In the genomic region with DNA sequence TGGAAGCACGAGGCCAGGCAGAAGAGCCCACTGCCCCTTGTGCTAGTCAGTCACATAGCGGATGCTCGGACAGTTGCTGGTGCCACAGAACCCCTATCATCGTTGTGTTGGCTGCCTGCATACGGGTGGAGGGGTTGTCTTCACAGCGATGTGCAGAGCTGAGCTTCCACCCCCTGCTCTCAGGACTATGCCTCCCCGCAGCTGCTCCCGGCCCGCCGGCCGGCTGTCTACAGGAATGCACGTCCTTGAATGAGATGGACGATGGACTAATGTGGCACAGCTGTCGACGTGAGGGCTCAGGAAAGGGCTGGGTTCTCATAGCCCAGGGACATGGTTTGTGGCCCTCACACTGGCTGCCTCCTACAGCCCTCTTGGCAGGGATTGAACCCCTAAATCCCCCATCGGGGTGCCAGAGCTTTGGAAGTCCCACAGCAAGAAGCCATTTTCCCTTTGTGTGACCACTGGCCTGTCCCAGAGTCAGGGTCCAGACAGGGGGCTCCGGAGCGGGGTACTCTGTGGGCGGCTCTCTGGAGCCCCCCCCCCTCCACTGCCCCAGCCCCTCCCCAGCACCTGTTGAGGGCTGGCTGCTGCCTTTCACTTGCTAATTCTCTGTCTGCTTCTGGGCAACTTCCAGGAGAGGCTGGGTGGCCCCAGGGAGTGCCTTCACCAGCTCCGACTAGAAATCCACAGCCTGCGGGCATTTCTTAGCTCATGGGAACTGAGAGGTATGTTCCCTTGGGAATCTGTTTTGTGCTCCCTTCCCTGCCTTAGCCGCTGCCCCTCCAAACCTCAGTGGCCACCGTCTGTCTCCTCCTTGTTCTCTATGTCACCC, we compare ENCODE assay signal across 11 cellular contexts. TPM values are rescaled to one million over a fixed set of nuclear protein-coding genes. Genes with fewer than 3 reads are reported as not detected.
DNase-seq lines count a peak whose midpoint lies in the region; ATAC-seq, FAIRE-seq and TF ChIP-seq lines count a peak whose summit lies in the region.
"Had no signal": no experiment of that assay in that cellular context is flagged by ENCODE, and none has a peak within 500 bp of the region (broad histone marks: within the 10 kb centered on the region; RNA-seq: fewer than 3 reads in every experiment).

No MANE protein-coding gene starts in this region.

- ATAC-seq in Right ventricle myocardium superior (ENCODE audit: poor library complexity) (no peak), GM21367 (IDR thresholded peaks at IDR 0.05; ENCODE audit: unreplicated experiment) (no peak), HG03469 (IDR thresholded peaks at IDR 0.05; ENCODE audit: unreplicated experiment) (no peak)
- no peak for ATAC-seq in activated naive CD8-positive, alpha-beta T cell treated with anti-CD3 and anti-CD28 coated beads, Interleukin-2, amount 50 U/mL, for 24 hours
- no peak for ATAC-seq in naive thymus-derived CD4-positive, alpha-beta T cell

- POLR2A ChIA-PET in naive thymus-derived CD4-positive, alpha-beta T cell (lab: Charles Lee) = no interaction called here

- no peak for TF ChIP-seq CTCF in left ventricle myocardium inferior (IDR thresholded peaks at IDR 0.05; ENCODE audit: borderline replicate concordance)

- DNase-seq in left ventricle myocardium inferior = no peak
- no peak for DNase-seq in Right ventricle myocardium superior
- DNase-seq in activated naive CD8-positive, alpha-beta T cell treated with anti-CD3 and anti-CD28 coated beads, Interleukin-2, amount 50 U/mL, for 24 hours = no peak
- no peak for DNase-seq in naive thymus-derived CD4-positive, alpha-beta T cell
- no peak for DNase-seq in GM12891 (ENCODE audit: insufficient read length, low spot score)
- no peak for DNase-seq in DMS79 treated with DMSO at 0.1 percent for 48 hours (lab: John Stamatoyannopoulos, UW)
- DNase-seq: activated T-cell treated with anti-CD3 and anti-CD28 coated beads for 4 hours, NCI-H1105 treated with DMSO at 0.1 percent for 48 hours, small intestine had no signal

- no peak for TF ChIP-seq POLR2A in GM12891 (IDR thresholded peaks at IDR 0.05; ENCODE audit: low read depth, low read length)

- peaks cover 85% of the 10 kb centered on the region for H3K4me1 Mint-ChIP-seq in activated naive CD8-positive, alpha-beta T cell treated with anti-CD3 and anti-CD28 coated beads, Interleukin-2, amount 50 U/mL, for 24 hours
- H3K4me1 Mint-ChIP-seq in naive thymus-derived CD4-positive, alpha-beta T cell = peaks cover 54 to 95% (median 86%) of the 10 kb centered on the region in 7 donors

- FAIRE-seq in GM12891 (lab: Jason Lieb, UNC) = no peak
- FAIRE-seq: small intestine had no signal

- H3K27ac ChIP-seq in left ventricle myocardium inferior (replicated peaks) = peak overlapping the region; percentile 30
- H3K27ac ChIP-seq in naive thymus-derived CD4-positive, alpha-beta T cell (ENCODE audit: low read depth, low read length) = peak overlapping the region; percentile 35

- H3K4me3 Mint-ChIP-seq in activated naive CD8-positive, alpha-beta T cell treated with anti-CD3 and anti-CD28 coated beads, Interleukin-2, amount 50 U/mL, for 24 hours = no peak overlapping the region
- H3K4me3 Mint-ChIP-seq in naive thymus-derived CD4-positive, alpha-beta T cell = peak overlapping the region in 5 of 10 donors; percentile 18 to 57 (median 32)

- CTCF ChIA-PET in naive thymus-derived CD4-positive, alpha-beta T cell (lab: Charles Lee) = interaction anchor here (1.0 to 1.2 kb wide), 2 partner anchors 16 to 28 kb away, joined by 4 to 5 read pairs; no protein-coding TSS in a partner anchor

- no peaks in the 10 kb centered on the region for H3K27me3 ChIP-seq in left ventricle myocardium inferior (ENCODE audit: low read depth)
- no peaks in the 10 kb centered on the region for H3K27me3 ChIP-seq in naive thymus-derived CD4-positive, alpha-beta T cell (ENCODE audit: control insufficient read depth in 2 of 2, insufficient read depth in 2 of 2, low read length in 2 of 2)

- no peaks in the 10 kb centered on the region for H3K27me3 Mint-ChIP-seq in activated naive CD8-positive, alpha-beta T cell treated with anti-CD3 and anti-CD28 coated beads, Interleukin-2, amount 50 U/mL, for 24 hours
- no peaks in the 10 kb centered on the region for H3K27me3 Mint-ChIP-seq in naive thymus-derived CD4-positive, alpha-beta T cell

- peaks cover 32% of the 10 kb centered on the region for H3K36me3 Mint-ChIP-seq in activated naive CD8-positive, alpha-beta T cell treated with anti-CD3 and anti-CD28 coated beads, Interleukin-2, amount 50 U/mL, for 24 hours (ENCODE audit: low read depth)
- H3K36me3 Mint-ChIP-seq in naive thymus-derived CD4-positive, alpha-beta T cell = peaks cover 0 to 34% (median 15%) of the 10 kb centered on the region in 5 donors

- peaks cover 8% of the 10 kb centered on the region for H3K36me3 ChIP-seq in left ventricle myocardium inferior
- H3K36me3 ChIP-seq in naive thymus-derived CD4-positive, alpha-beta T cell (ENCODE audit: control insufficient read depth in 2 of 3, insufficient read depth in 3 of 3, low read length in 3 of 3) = peaks cover 0 to 32% (median 0%) of the 10 kb centered on the region in 3 experiments

- intact Hi-C loops in left ventricle myocardium inferior (cut with micrococcal nuclease) (no loop called here), Right ventricle myocardium superior (cut with DNase I) (no loop called here)
- intact Hi-C loops in naive thymus-derived CD4-positive, alpha-beta T cell (cut with micrococcal nuclease) = loop anchor here (2.0 to 5.0 kb wide), 2 partner anchors 14 to 38 kb away; no protein-coding TSS in a partner anchor

- peaks cover 56% of the 10 kb centered on the region for H3K4me1 ChIP-seq in left ventricle myocardium inferior
- H3K4me1 ChIP-seq in naive thymus-derived CD4-positive, alpha-beta T cell (ENCODE audit: control insufficient read depth in 2 of 2, insufficient read depth in 2 of 2, low read length in 2 of 2) = peaks cover 23 to 34% of the 10 kb centered on the region in 2 donors

- H3K4me3 ChIP-seq in left ventricle myocardium inferior = no peak overlapping the region
- no peak overlapping the region for H3K4me3 ChIP-seq in naive thymus-derived CD4-positive, alpha-beta T cell (ENCODE audit: low read length)

- H3K9me3 Mint-ChIP-seq in activated naive CD8-positive, alpha-beta T cell treated with anti-CD3 and anti-CD28 coated beads, Interleukin-2, amount 50 U/mL, for 24 hours = no peaks in the 10 kb centered on the region
- H3K9me3 Mint-ChIP-seq in naive thymus-derived CD4-positive, alpha-beta T cell = peaks cover 0 to 3% (median 0%) of the 10 kb centered on the region in 11 donors

- H3K27ac Mint-ChIP-seq in activated naive CD8-positive, alpha-beta T cell treated with anti-CD3 and anti-CD28 coated beads, Interleukin-2, amount 50 U/mL, for 24 hours = peak overlapping the region; percentile 78
- H3K27ac Mint-ChIP-seq in naive thymus-derived CD4-positive, alpha-beta T cell = peak overlapping the region; percentile 77 to 89 (median 81)

- H3K9me3 ChIP-seq in left ventricle myocardium inferior (replicated peaks) = no peaks in the 10 kb centered on the region
- H3K9me3 ChIP-seq in naive thymus-derived CD4-positive, alpha-beta T cell (ENCODE audit: control insufficient read depth in 2 of 3, low read length in 3 of 3) = no peaks in the 10 kb centered on the region

TF ChIP-seq in GM12891, 5 proteins besides CTCF, POLR2A, EP300 and RAD21:
- TF ChIP-seq SPI1 (IDR thresholded peaks at IDR 0.05; ENCODE audit: low read depth, low read length) (no peak), POU2F2 (IDR thresholded peaks at IDR 0.05; ENCODE audit: low read depth, low read length) (no peak), PAX5 (IDR thresholded peaks at IDR 0.05; ENCODE audit: insufficient read depth, low read length, severe bottlenecking) (no peak), POLR2AphosphoS5 (IDR thresholded peaks at IDR 0.05; ENCODE audit: low read depth, low read length) (no peak), TAF1 (IDR thresholded peaks at IDR 0.05; ENCODE audit: low read depth, low read length) (no peak)

RNA-seq across cellular contexts. Expression of a gene that starts 40.2 kb away (rescaled TPM):
- 0.77 TPM for total RNA-seq in left ventricle myocardium inferior
- 0.67 TPM for total RNA-seq in Right ventricle myocardium superior
- 10 to 100 TPM in 1 of 5 experiments, 1 to 10 TPM in 4; 3.3 to 11.3 (median 5.2) TPM for total RNA-seq in naive thymus-derived CD4-positive, alpha-beta T cell
- 1 to 10 TPM; 1.4 to 4.2 TPM for polyA plus RNA-seq in naive thymus-derived CD4-positive, alpha-beta T cell
- 1.2 TPM for polyA plus RNA-seq in GM12891 (2012; ENCODE audit: low read depth, missing spikeins)

RNA-seq across cellular contexts. Expression of a gene that starts 40.9 kb away (rescaled TPM):
- total RNA-seq in left ventricle myocardium inferior (1,029 TPM), Right ventricle myocardium superior (1,367 TPM)
- total RNA-seq in naive thymus-derived CD4-positive, alpha-beta T cell = 100 to 1,000 TPM; 172 to 362 (median 176) TPM
- polyA plus RNA-seq in naive thymus-derived CD4-positive, alpha-beta T cell = 100 to 1,000 TPM; 363 to 380 TPM
- polyA plus RNA-seq in GM12891 (2012; ENCODE audit: low read depth, missing spikeins) = 397 TPM

RNA-seq across cellular contexts. Expression of a gene that starts 53.5 kb away (rescaled TPM):
- total RNA-seq in left ventricle myocardium inferior (7.8 TPM), Right ventricle myocardium superior (5.8 TPM)
- total RNA-seq in naive thymus-derived CD4-positive, alpha-beta T cell = 10 to 100 TPM in 3 of 5 experiments, 1 to 10 TPM in 2; 3.3 to 18.2 (median 12.7) TPM
- polyA plus RNA-seq in naive thymus-derived CD4-positive, alpha-beta T cell = under 1 TPM in 1 of 2 donors, not detected in 1; 0.68 TPM
- polyA plus RNA-seq in GM12891 (2012; ENCODE audit: low read depth, missing spikeins) = 4.6 TPM

Comparison
In these comparisons a context has a peak if more than half of its experiments do, and no peak if none do; other contexts are left out.
1. intact Hi-C loops: an anchor here in naive thymus-derived CD4-positive, alpha-beta T cell (2.0 to 5.0 kb wide); none called in left ventricle myocardium inferior and Right ventricle myocardium superior.